ENCODE assay signal across 9 cellular contexts in genomic region chr15:64502537-64502936, GRCh38. TPM values are rescaled to one million over a fixed set of nuclear protein-coding genes. Genes with fewer than 3 reads are reported as not detected.
DNase-seq lines count a peak whose midpoint lies in the region; ATAC-seq and TF ChIP-seq lines count a peak whose summit lies in the region.
"Had no signal": no experiment of that assay in that cellular context is flagged by ENCODE, and none has a peak within 500 bp of the region (broad histone marks: within the 10 kb centered on the region; RNA-seq: fewer than 3 reads in every experiment).

No MANE protein-coding gene starts in this region.

- no peak overlapping the region for H3K4me3 ChIP-seq in subcutaneous abdominal adipose tissue (ENCODE audit: low read depth in 1 of 5, low read length in 5 of 5)
- no peak overlapping the region for H3K4me3 ChIP-seq in MG63

- H3K4me1 Mint-ChIP-seq in activated CD4-positive, alpha-beta T cell treated with anti-CD3 and anti-CD28 coated beads, Interleukin-2, amount 10 ng/mL, durations not matched to agents 7 days and 5 days, result peaks cover 75% of the 10 kb centered on the region
- peaks cover 77% of the 10 kb centered on the region for H3K4me1 Mint-ChIP-seq in activated CD8-positive, alpha-beta T cell treated with anti-CD3 and anti-CD28 coated beads for 36 hours (ENCODE audit: low read depth)
- peaks cover 67% of the 10 kb centered on the region for H3K4me1 Mint-ChIP-seq in glutamatergic neuron (ENCODE audit: low read depth, unreplicated experiment)

- H3K27me3 ChIP-seq in subcutaneous abdominal adipose tissue (ENCODE audit: control insufficient read depth in 5 of 5, insufficient read depth in 4 of 5, low read length in 5 of 5) (no peaks in the 10 kb centered on the region), MG63 (no peaks in the 10 kb centered on the region)

- H3K27me3 Mint-ChIP-seq in activated CD4-positive, alpha-beta T cell treated with anti-CD3 and anti-CD28 coated beads, Interleukin-2, amount 10 ng/mL, durations not matched to agents 7 days and 5 days, result no peaks in the 10 kb centered on the region
- no peaks in the 10 kb centered on the region for H3K27me3 Mint-ChIP-seq in activated CD8-positive, alpha-beta T cell treated with anti-CD3 and anti-CD28 coated beads for 36 hours
- H3K27me3 Mint-ChIP-seq in glutamatergic neuron (ENCODE audit: unreplicated experiment), result peaks cover 6% of the 10 kb centered on the region

- H3K9me3 Mint-ChIP-seq in activated CD4-positive, alpha-beta T cell treated with anti-CD3 and anti-CD28 coated beads, Interleukin-2, amount 10 ng/mL, durations not matched to agents 7 days and 5 days, result no peaks in the 10 kb centered on the region
- H3K9me3 Mint-ChIP-seq in activated CD8-positive, alpha-beta T cell treated with anti-CD3 and anti-CD28 coated beads for 36 hours, result no peaks in the 10 kb centered on the region
- peaks cover 11% of the 10 kb centered on the region for H3K9me3 Mint-ChIP-seq in glutamatergic neuron (ENCODE audit: unreplicated experiment)

- peaks cover 52% of the 10 kb centered on the region for H3K36me3 Mint-ChIP-seq in activated CD4-positive, alpha-beta T cell treated with anti-CD3 and anti-CD28 coated beads, Interleukin-2, amount 10 ng/mL, durations not matched to agents 7 days and 5 days (ENCODE audit: low read depth)
- peaks cover 43% of the 10 kb centered on the region for H3K36me3 Mint-ChIP-seq in activated CD8-positive, alpha-beta T cell treated with anti-CD3 and anti-CD28 coated beads for 36 hours (ENCODE audit: low read depth)
- peaks cover 3% of the 10 kb centered on the region for H3K36me3 Mint-ChIP-seq in glutamatergic neuron (ENCODE audit: unreplicated experiment)

- peak overlapping the region; percentile 92 for H3K27ac Mint-ChIP-seq in activated CD4-positive, alpha-beta T cell treated with anti-CD3 and anti-CD28 coated beads, Interleukin-2, amount 10 ng/mL, durations not matched to agents 7 days and 5 days
- peak overlapping the region; percentile 82 for H3K27ac Mint-ChIP-seq in activated CD8-positive, alpha-beta T cell treated with anti-CD3 and anti-CD28 coated beads for 36 hours
- H3K27ac Mint-ChIP-seq in glutamatergic neuron (ENCODE audit: unreplicated experiment), result no peak overlapping the region

- no peaks in the 10 kb centered on the region for H3K9me3 ChIP-seq in subcutaneous abdominal adipose tissue (ENCODE audit: control insufficient read depth in 5 of 5, low read length in 5 of 5)
- H3K9me3 ChIP-seq in MG63, result no peaks in the 10 kb centered on the region

- peaks cover 7 to 41% (median 31%) of the 10 kb centered on the region in 5 donors for H3K4me1 ChIP-seq in subcutaneous abdominal adipose tissue (ENCODE audit: control insufficient read depth in 5 of 5, insufficient read depth in 5 of 5, low read length in 5 of 5)

- peak overlapping the region; percentile 37 for H3K4me3 Mint-ChIP-seq in activated CD4-positive, alpha-beta T cell treated with anti-CD3 and anti-CD28 coated beads, Interleukin-2, amount 10 ng/mL, durations not matched to agents 7 days and 5 days
- no peak overlapping the region for H3K4me3 Mint-ChIP-seq in activated CD8-positive, alpha-beta T cell treated with anti-CD3 and anti-CD28 coated beads for 36 hours
- peak overlapping the region; percentile 47 for H3K4me3 Mint-ChIP-seq in glutamatergic neuron (ENCODE audit: unreplicated experiment)

- no peak for DNase-seq in activated CD4-positive, alpha-beta T cell treated with anti-CD3 and anti-CD28 coated beads, Interleukin-2, amount 10 ng/mL, durations not matched to agents 7 days and 5 days
- no peak for DNase-seq in activated CD4-positive, alpha-beta T cell treated with anti-CD3 and anti-CD28 coated beads for 4 hours
- no peak for DNase-seq in activated CD8-positive, alpha-beta T cell treated with anti-CD3 and anti-CD28 coated beads for 36 hours
- DNase-seq in glutamatergic neuron, result no peak
- DNase-seq in AML-193 (lab: John Stamatoyannopoulos, UW), result no peak
- DNase-seq in MG63, result no peak
- DNase-seq: activated effector memory CD4-positive, alpha-beta T cell treated with anti-CD3 and anti-CD28 coated beads, Interleukin-2, amount 50 U/mL, for 16 hours had no signal

- intact Hi-C loops in activated CD8-positive, alpha-beta T cell treated with anti-CD3 and anti-CD28 coated beads for 36 hours (cut with micrococcal nuclease), result no loop called here

- CTCF ChIA-PET in activated CD4-positive, alpha-beta T cell treated with anti-CD3 and anti-CD28 coated beads, Interleukin-2, amount 10 ng/mL, durations not matched to agents 7 days and 5 days (lab: Charles Lee), result interaction anchor here (0.7 to 1.6 kb wide), 5 partner anchors 8 to 198 kb away, joined by 3 to 5 read pairs (median 4); no protein-coding TSS in a partner anchor
- CTCF ChIA-PET in activated CD8-positive, alpha-beta T cell treated with anti-CD3 and anti-CD28 coated beads for 36 hours (lab: Charles Lee), result interaction anchor here (2.2 kb wide), 1 partner anchor 150 kb away, joined by 6 read pairs; no protein-coding TSS in a partner anchor

- peak overlapping the region; percentile 21 for H3K27ac ChIP-seq in subcutaneous abdominal adipose tissue (ENCODE audit: low read depth, low read length)

- H3K9ac ChIP-seq in subcutaneous abdominal adipose tissue (ENCODE audit: low read length in 5 of 5), result no peak overlapping the region

- POLR2A ChIA-PET in activated CD4-positive, alpha-beta T cell treated with anti-CD3 and anti-CD28 coated beads, Interleukin-2, amount 10 ng/mL, durations not matched to agents 7 days and 5 days (lab: Charles Lee), result interaction anchor here (0.6 kb wide), 1 partner anchor 149 kb away, joined by 4 read pairs; no protein-coding TSS in a partner anchor
- POLR2A ChIA-PET in activated CD8-positive, alpha-beta T cell treated with anti-CD3 and anti-CD28 coated beads for 36 hours (lab: Charles Lee), result interaction anchor here (0.9 to 1.5 kb wide), 2 partner anchors 29 to 42 kb away, joined by 3 to 5 read pairs; partner anchors contain the start of gene ZNF609

- no peak for ATAC-seq in activated CD8-positive, alpha-beta T cell treated with anti-CD3 and anti-CD28 coated beads for 36 hours
- no peak for ATAC-seq in HG03432 (IDR thresholded peaks at IDR 0.05; ENCODE audit: unreplicated experiment)

- H3K36me3 ChIP-seq in subcutaneous abdominal adipose tissue (ENCODE audit: control insufficient read depth in 5 of 5, insufficient read depth in 5 of 5, low read length in 5 of 5), result peaks cover 7 to 29% (median 25%) of the 10 kb centered on the region in 5 donors
- peaks cover 38% of the 10 kb centered on the region for H3K36me3 ChIP-seq in MG63

- no peak for TF ChIP-seq CTCF in activated CD8-positive, alpha-beta T cell treated with anti-CD3 and anti-CD28 coated beads for 36 hours (IDR thresholded peaks at IDR 0.05)
- TF ChIP-seq CTCF in glutamatergic neuron (IDR thresholded peaks at IDR 0.05; ENCODE audit: partially characterized antibody, unreplicated experiment), result no peak

RNA-seq across cellular contexts. Expression of gene ZNF609, which starts 42.2 kb away (rescaled TPM):
- 10 to 100 TPM; 38.9 to 42.1 TPM for total RNA-seq in activated CD4-positive, alpha-beta T cell treated with anti-CD3 and anti-CD28 coated beads, Interleukin-2, amount 10 ng/mL, durations not matched to agents 7 days and 5 days
- 10 to 100 TPM; 37.2 to 39.6 TPM for total RNA-seq in activated CD8-positive, alpha-beta T cell treated with anti-CD3 and anti-CD28 coated beads for 36 hours
- 80.5 TPM for total RNA-seq in glutamatergic neuron (ENCODE audit: unreplicated experiment)
- total RNA-seq in MG63 (2014; rRNA removed; shearing (Covaris generic); ENCODE audit: low replicate concordance), result 6.2 and 7.1 TPM in 2 replicates
